Comparison of ENCODE assay signal across 15 cellular contexts in the genomic region with DNA sequence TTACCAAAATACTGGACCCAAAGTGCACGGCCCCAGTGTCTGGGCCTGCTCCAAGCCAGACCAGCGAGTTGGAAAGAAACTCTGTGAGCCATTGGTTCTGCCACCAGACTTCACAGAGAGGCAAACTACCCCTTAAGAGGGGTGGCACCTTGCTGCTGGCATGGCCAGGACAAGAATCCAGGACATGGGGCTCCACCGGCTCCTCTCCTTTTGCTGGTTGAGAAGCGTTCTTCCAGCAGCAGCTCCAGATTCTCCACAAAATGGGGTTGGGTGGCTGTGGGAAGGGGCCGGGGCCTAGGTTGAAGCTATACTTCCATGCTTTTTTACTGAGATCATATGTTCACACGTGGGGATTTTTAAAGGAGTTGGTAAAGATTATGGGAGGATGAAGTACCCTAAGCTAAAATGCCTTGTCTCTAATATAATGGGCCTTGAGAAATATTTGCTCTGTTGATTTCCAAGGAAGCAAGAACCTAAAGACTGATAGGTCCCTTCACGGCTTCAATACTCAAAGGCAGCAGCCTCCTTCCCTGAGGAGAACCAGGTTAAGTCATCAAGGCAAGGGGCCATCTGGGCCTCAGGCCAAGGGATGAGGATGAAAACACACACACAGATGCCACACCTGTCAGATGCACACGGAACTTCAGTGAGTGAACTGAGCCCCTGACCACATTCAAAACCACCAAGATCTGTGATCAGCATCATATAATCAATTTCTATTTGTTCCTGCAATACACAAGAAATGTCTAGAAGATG. TPM values are rescaled to one million over a fixed set of nuclear protein-coding genes. Genes with fewer than 3 reads are reported as not detected.
DNase-seq lines count a peak whose midpoint lies in the region; ATAC-seq, FAIRE-seq and TF ChIP-seq lines count a peak whose summit lies in the region.
"Had no signal": no experiment of that assay in that cellular context is flagged by ENCODE, and none has a peak within 500 bp of the region (broad histone marks: within the 10 kb centered on the region; RNA-seq: fewer than 3 reads in every experiment).

No MANE protein-coding gene starts in this region.

- no peak for TF ChIP-seq CTCF in heart left ventricle (IDR thresholded peaks at IDR 0.05)
- TF ChIP-seq CTCF in dorsolateral prefrontal cortex (IDR thresholded peaks at IDR 0.05 in 54 of 56, conservative IDR thresholded peaks at IDR 0.05 in 2 of 56; ENCODE audit: low read depth in 1 of 56, partially characterized antibody in 56 of 56) = no peak
- no peak for TF ChIP-seq CTCF in pancreas (IDR thresholded peaks at IDR 0.05)
- TF ChIP-seq CTCF in vagina (IDR thresholded peaks at IDR 0.05) = no peak
- TF ChIP-seq CTCF in Peyer's patch (IDR thresholded peaks at IDR 0.05) = no peak
- no peak for TF ChIP-seq CTCF in D721Med (IDR thresholded peaks at IDR 0.05; ENCODE audit: insufficient read depth, missing control alignments)

- H3K4me3 ChIP-seq in heart left ventricle (peak overlapping the region in 8 of 12 donors; percentile 2 to 98 (median 84)), dorsolateral prefrontal cortex (peak overlapping the region in 56 of 59 donors; percentile 11 to 99 (median 90)), pancreas (no peak overlapping the region), vagina (no peak overlapping the region), Peyer's patch (no peak overlapping the region)
- H3K4me3 ChIP-seq: BLaER1 had no signal

- no peak for TF ChIP-seq POLR2A in heart left ventricle (IDR thresholded peaks at IDR 0.05)
- TF ChIP-seq POLR2A in vagina (IDR thresholded peaks at IDR 0.05) = no peak
- no peak for TF ChIP-seq POLR2A in Peyer's patch (IDR thresholded peaks at IDR 0.05)

- intact Hi-C loops in heart left ventricle (cut with DNase I) = loop anchor here in 8 of 10 donors (5.0 to 10.0 kb wide), 6 partner anchors 38 to 112 kb away; a partner anchor contains a TSS
- intact Hi-C loops in Right ventricle myocardium inferior (cut with DNase I) = loop anchor here (5.0 kb wide), 2 partner anchors 38 to 52 kb away; no protein-coding TSS in a partner anchor
- intact Hi-C loops in dorsolateral prefrontal cortex (cut with DNase I) = loop anchor here (5.0 to 10.0 kb wide), 3 partner anchors 42 to 220 kb away; a partner anchor contains a TSS
- intact Hi-C loops in pancreas (cut with DNase I) = no loop called here
- intact Hi-C loops in vagina (cut with DNase I) = loop anchor here (5.0 kb wide), 1 partner anchor 43 kb away; no protein-coding TSS in a partner anchor

- WGBS in heart left ventricle, 4 donors = 69 to 78% (median 77%) methylated on average over 7 to 8 of the region's 8 CpGs
- 76% methylated on average over 8 of the region's 8 CpGs for WGBS in pancreas, 2 donors

- ATAC-seq in heart left ventricle = no peak
- no peak for ATAC-seq in Right ventricle myocardium inferior
- ATAC-seq in pancreas = no peak
- no peak for ATAC-seq in HG02981 (IDR thresholded peaks at IDR 0.05; ENCODE audit: unreplicated experiment)
- ATAC-seq: PC-3 had no signal

- H3K36me3 ChIP-seq in heart left ventricle (peaks cover 0 to 4% (median 0%) of the 10 kb centered on the region in 9 donors), pancreas (no peaks in the 10 kb centered on the region), vagina (no peaks in the 10 kb centered on the region), Peyer's patch (no peaks in the 10 kb centered on the region)

- DNase-seq in heart left ventricle (no peak), Right ventricle myocardium inferior (ENCODE audit: missing footprints) (no peak), dorsolateral prefrontal cortex (no peak), pancreas (no peak), vagina (ENCODE audit: extremely low spot score in 2 of 2) (no peak), Peyer's patch (no peak), D721Med (ENCODE audit: insufficient read length, low spot score) (no peak)
- DNase-seq: activated CD4-positive, alpha-beta T cell treated with anti-CD3 and anti-CD28 coated beads, Interleukin-2, amount 10 ng/mL, durations not matched to agents 7 days and 5 days; GDM1; PC-3; stimulated activated CD4-positive, alpha-beta T cell treated with anti-CD3 and anti-CD28 coated beads, Interleukin-12 subunit alpha, Interleukin-12 subunit beta, amount 100 ng/mL, for 4 hours had no signal

- H3K9me3 ChIP-seq in heart left ventricle = no peaks in the 10 kb centered on the region
- no peaks in the 10 kb centered on the region for H3K9me3 ChIP-seq in pancreas
- no peaks in the 10 kb centered on the region for H3K9me3 ChIP-seq in vagina
- H3K9me3 ChIP-seq in Peyer's patch = no peaks in the 10 kb centered on the region

- H3K27ac ChIP-seq in heart left ventricle (peak overlapping the region in 10 of 12 donors; percentile 3 to 97 (median 93)), dorsolateral prefrontal cortex (peak overlapping the region; percentile 72 to 97 (median 93)), pancreas (peak overlapping the region in 3 of 4 donors; percentile 35 to 96 (median 95)), vagina (peak overlapping the region; percentile 85), Peyer's patch (peak overlapping the region in 1 of 4 donors; percentile 82)
- H3K27ac ChIP-seq: BLaER1 had no signal

- FAIRE-seq in pancreas (lab: Jason Lieb, UNC) (no peak), D721Med (lab: Jason Lieb, UNC) (no peak)
- FAIRE-seq: GM18507, H54 had no signal

- H3K27me3 ChIP-seq in heart left ventricle (no peaks in the 10 kb centered on the region), dorsolateral prefrontal cortex (no peaks in the 10 kb centered on the region), pancreas (no peaks in the 10 kb centered on the region), vagina (no peaks in the 10 kb centered on the region), Peyer's patch (no peaks in the 10 kb centered on the region)

- H3K4me1 ChIP-seq in heart left ventricle (peaks cover 7 to 90% (median 60%) of the 10 kb centered on the region in 12 donors), pancreas (peaks cover 23 to 31% (median 31%) of the 10 kb centered on the region in 3 donors), vagina (peaks cover 74% of the 10 kb centered on the region), Peyer's patch (peaks cover 0 to 25% (median 3%) of the 10 kb centered on the region in 4 donors)

RNA-seq across cellular contexts. Expression of a gene that starts 3.1 kb away (rescaled TPM):
- 100 to 1,000 TPM in 1 of 9 donors, 10 to 100 TPM in 8; 29.7 to 145 (median 63.8) TPM for total RNA-seq in heart left ventricle
- polyA plus RNA-seq in heart left ventricle = 10 to 100 TPM; 23.1 to 72.8 TPM
- total RNA-seq in Right ventricle myocardium inferior = 46.0 TPM
- 100 to 1,000 TPM in 36 of 120 experiments, 10 to 100 TPM in 84; 43.1 to 244 (median 83.2) TPM for total RNA-seq in dorsolateral prefrontal cortex
- total RNA-seq in pancreas = 10 to 100 TPM; 17.7 to 35.3 (median 22.2) TPM
- 10 to 100 TPM; 16.5 to 19.4 TPM for polyA plus RNA-seq in pancreas
- 38.8 TPM for total RNA-seq in vagina
- 10 to 100 TPM; 10.3 to 14.0 (median 11.4) TPM for total RNA-seq in Peyer's patch

Comparison
In these comparisons a context has a peak if more than half of its experiments do, and no peak if none do; other contexts are left out.
1. H3K4me3 ChIP-seq: peak in heart left ventricle (8 of 12) and dorsolateral prefrontal cortex (56 of 59); none in pancreas (0 of 4), vagina (0 of 2) and Peyer's patch (0 of 4).
2. intact Hi-C loops: an anchor here in heart left ventricle (5.0 to 10.0 kb wide), Right ventricle myocardium inferior (5.0 kb wide), dorsolateral prefrontal cortex (5.0 to 10.0 kb wide) and vagina (5.0 kb wide); none called in pancreas.